1 cellular context compared by ENCODE assay signal in genomic region chr17:28407130-28407973, GRCh38.
TF ChIP-seq lines count a peak whose summit lies in the region.

No MANE protein-coding gene starts in this region.

TF ChIP-seq in H1, 55 proteins besides CTCF, POLR2A, EP300 and RAD21:
- TF ChIP-seq USF2 (IDR thresholded peaks at IDR 0.05; ENCODE audit: low read length) (no peak), BACH1 (IDR thresholded peaks at IDR 0.05; ENCODE audit: low read length) (peak; percentile 56; the same call in 1 of the 2 replicates), SIN3A (conservative IDR thresholded peaks at IDR 0.05 in 1 of 2, IDR thresholded peaks at IDR 0.05 in 1 of 2; ENCODE audit: low read depth in 1 of 2, low read length in 2 of 2) (0 out of 4 replicates have a peak, but pooled peaks of 1 of the 2 experiments have one; percentile 6), MAFK (IDR thresholded peaks at IDR 0.05; ENCODE audit: low read depth, low read length) (no peak), ATF3 (IDR thresholded peaks at IDR 0.05; ENCODE audit: insufficient read depth, low read depth, low read length) (no peak), YY1 (IDR thresholded peaks at IDR 0.05; ENCODE audit: low read depth, low read length) (no peak), RBBP5 (IDR thresholded peaks at IDR 0.05; ENCODE audit: borderline replicate concordance, low read depth, low read length) (0 out of 2 replicates have a peak, but pooled peaks have one; percentile 16)
TF ChIP-seq in H1: peak in this region for 3.
